Comparison of ENCODE assay signal across 8 cellular contexts in the genomic region with DNA sequence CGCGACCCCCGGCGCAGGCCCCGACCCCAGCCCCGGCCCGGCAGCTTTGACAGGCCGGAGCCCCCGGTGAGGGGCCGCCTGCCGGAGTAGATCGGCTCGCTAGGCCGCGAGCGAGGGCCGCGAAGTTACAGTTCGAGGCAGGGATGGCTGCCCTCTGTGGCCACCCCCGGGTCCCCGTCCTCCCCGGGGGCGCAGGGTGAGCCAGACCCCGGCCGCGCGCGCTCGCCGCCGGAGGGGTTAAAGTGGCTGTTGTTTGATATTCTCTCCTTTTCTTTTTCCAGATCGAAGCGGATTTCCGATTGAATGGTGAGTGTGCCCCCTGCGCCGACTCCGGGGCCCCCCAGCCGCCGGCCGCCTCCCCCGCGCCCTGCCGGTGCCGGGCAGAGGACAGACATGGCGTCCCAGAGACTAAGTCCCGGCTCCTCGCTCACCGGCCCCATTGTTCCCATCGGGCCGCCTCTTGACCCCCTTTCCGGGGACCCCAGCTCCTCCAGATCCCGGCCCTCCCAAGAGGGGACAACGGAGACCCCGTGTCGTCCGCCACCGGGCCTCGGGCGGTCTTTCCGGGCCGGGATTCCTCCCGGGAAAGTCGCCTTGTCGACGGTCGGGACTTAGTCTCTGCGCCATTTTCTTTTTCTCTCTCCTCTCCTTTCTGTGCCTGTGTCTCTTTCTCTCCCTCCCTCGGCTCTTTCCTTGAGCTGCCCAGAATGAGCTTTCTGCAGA. TPM values are rescaled to one million over a fixed set of nuclear protein-coding genes. Genes with fewer than 3 reads are reported as not detected.
DNase-seq lines count a peak whose midpoint lies in the region; ATAC-seq and TF ChIP-seq lines count a peak whose summit lies in the region.

No MANE protein-coding gene starts in this region.

- no TSS peak for BruUV-seq in A673 (replicated peaks; lab: Mats Ljungman, UMichigan)

- H3K4me3 ChIP-seq in A673 (ENCODE audit: low read depth, low read length, poor library complexity, severe bottlenecking) (peak overlapping the region; percentile 96), adrenal gland (peak overlapping the region; percentile 48 to 99 (median 76)), right cardiac atrium (ENCODE audit: low read length) (peak overlapping the region; percentile 60), skeletal muscle cell (ENCODE audit: low read depth, low read length) (peak overlapping the region; percentile 81)

- H3K9me3 ChIP-seq in A673 (ENCODE audit: low read depth, low read length, poor library complexity, severe bottlenecking) (no peaks in the 10 kb centered on the region), adrenal gland (replicated peaks in 1 of 3) (no peaks in the 10 kb centered on the region), right cardiac atrium (ENCODE audit: control insufficient read depth, low read length) (no peaks in the 10 kb centered on the region)

- H3K36me3 ChIP-seq in A673 (ENCODE audit: insufficient read depth, low read length, poor library complexity, severe bottlenecking), result no peaks in the 10 kb centered on the region
- no peaks in the 10 kb centered on the region for H3K36me3 ChIP-seq in adrenal gland (replicated peaks in 1 of 2)

- peak; percentile 47 for DNase-seq in A673 (ENCODE audit: low spot score)
- peak; percentile 55 for DNase-seq in RKO (ENCODE audit: low spot score)
- peak in 3 of 7 donors; percentile 38 to 49 (median 45) for DNase-seq in adrenal gland
- peak; percentile 37 to 69 (median 67) for DNase-seq in right cardiac atrium
- no peak for DNase-seq in skeletal muscle cell (ENCODE audit: low read depth)
- DNase-seq in COR-L47 (lab: John Stamatoyannopoulos, UW), result no peak

- H3K27me3 ChIP-seq in A673 (replicated peaks; ENCODE audit: insufficient read depth, low read depth, low read length, poor library complexity) (no peaks in the 10 kb centered on the region), adrenal gland (no peaks in the 10 kb centered on the region), right cardiac atrium (ENCODE audit: control insufficient read depth, insufficient read depth) (no peaks in the 10 kb centered on the region)

- intact Hi-C loops in A673 (cut with micrococcal nuclease; ENCODE audit: unreplicated experiment) (loop anchor here (1.0 kb wide), 1 partner anchor 39 kb away; no protein-coding TSS in a partner anchor), adrenal gland (cut with DNase I) (no loop called here), right cardiac atrium (cut with DNase I) (no loop called here)

- peak; percentile 30 for ATAC-seq in GM18517 (IDR thresholded peaks at IDR 0.05; ENCODE audit: unreplicated experiment)
- peak; percentile 22 for ATAC-seq in HG03159 (IDR thresholded peaks at IDR 0.05; ENCODE audit: unreplicated experiment)
- peak; percentile 26 to 27 for ATAC-seq in right cardiac atrium

- H3K27ac ChIP-seq in A673 (ENCODE audit: low read depth, low read length, poor library complexity, severe bottlenecking) (peak overlapping the region; percentile 98), adrenal gland (peak overlapping the region; percentile 37 to 99 (median 98)), right cardiac atrium (ENCODE audit: low read length) (peak overlapping the region; percentile 83)

- TF ChIP-seq CTCF in A673 (conservative IDR thresholded peaks at IDR 0.05; ENCODE audit: low read depth, low read length) (no peak), adrenal gland (IDR thresholded peaks at IDR 0.05) (no peak)

- CTCF ChIA-PET in A673 (lab: Charles Lee), result interaction anchor here (0.6 to 1.2 kb wide), 2 partner anchors 39 to 61 kb away, joined by 6 to 7 read pairs; no protein-coding TSS in a partner anchor

- POLR2A ChIA-PET in A673 (lab: Charles Lee; ENCODE audit: low non-redundant PET), result no interaction called here

- WGBS in adrenal gland, 4 donors, result 1% methylated on average over 23 to 68 of the region's 68 CpGs
- under 1% methylated on average over 68 of the region's 68 CpGs for WGBS in right cardiac atrium

- TF ChIP-seq POLR2A in adrenal gland (IDR thresholded peaks at IDR 0.05), result peak in 1 of 2 donors; percentile 20

- H3K4me1 ChIP-seq in A673 (ENCODE audit: insufficient read depth, low read length, poor library complexity, severe bottlenecking) (peaks cover 42% of the 10 kb centered on the region), adrenal gland (replicated peaks in 1 of 2) (peaks cover 15 to 50% of the 10 kb centered on the region in 2 donors), right cardiac atrium (ENCODE audit: control insufficient read depth, insufficient read depth, low read length) (peaks cover 10% of the 10 kb centered on the region)

RNA-seq across cellular contexts. Expression of gene TOP1, which starts 0.7 kb away (rescaled TPM):
- total RNA-seq in A673 (2021) (108 and 125 TPM in 2 replicates), adrenal gland (10 to 100 TPM; 21.2 to 58.8 (median 38.5) TPM), right cardiac atrium (10 to 100 TPM; 24.6 to 30.7 (median 28.8) TPM)
- polyA plus RNA-seq in adrenal gland (10 to 100 TPM; 19.6 to 96.6 (median 21.2) TPM), right cardiac atrium (16.7 TPM)

Comparison
In these comparisons a context has a peak if more than half of its experiments do, and no peak if none do; other contexts are left out.
1. DNase-seq: peak in A673 (single experiment), RKO (single experiment) and right cardiac atrium (3 of 3); none in skeletal muscle cell (single experiment) and COR-L47 (single experiment).
2. Peak in every context shown above with its lines, with median percentiles within 50 percentile points of each other: H3K27ac ChIP-seq, H3K4me3 ChIP-seq and ATAC-seq.